ENCODE assay signal across 8 cellular contexts in the genomic region with DNA sequence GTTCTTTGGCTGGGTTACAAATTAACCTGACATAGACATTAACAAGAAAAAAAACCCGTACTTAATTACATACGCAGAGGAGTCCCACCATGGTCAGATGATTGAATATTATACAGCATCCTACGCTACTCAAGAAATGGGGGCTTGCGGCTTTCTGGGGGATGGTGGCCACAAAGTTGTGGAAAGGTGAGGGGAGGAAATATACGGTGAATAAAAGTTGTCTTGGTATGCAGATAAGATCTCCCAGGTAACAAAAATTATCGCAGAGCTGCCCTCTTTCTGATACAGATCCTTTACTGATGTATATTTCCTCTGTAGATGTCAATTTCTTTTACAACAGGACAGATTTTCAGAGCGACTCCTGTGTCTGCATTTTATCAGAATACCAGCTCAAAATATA. TPM values are rescaled to one million over a fixed set of nuclear protein-coding genes. Genes with fewer than 3 reads are reported as not detected.
A peak's percentile ranks its signal among the peaks of the same experiment; 100 is the strongest.
DNase-seq lines count a peak whose midpoint lies in the region; ATAC-seq, FAIRE-seq and TF ChIP-seq lines count a peak whose summit lies in the region.

No MANE protein-coding gene starts in this region.

- H3K4me1 ChIP-seq in BE2C (peaks cover 6% of the 10 kb centered on the region; the same call in 1 of the 2 replicates), MM.1S (ENCODE audit: low read length) (peaks cover 32% of the 10 kb centered on the region)

- no peak for DNase-seq in BE2C
- no peak for DNase-seq in MM.1S
- no peak for DNase-seq in coronary artery (ENCODE audit: low spot score)
- DNase-seq in natural killer cell: no peak
- no peak for DNase-seq in anterior cingulate cortex (lab: John Stamatoyannopoulos, UW)
- no peak for DNase-seq in HTR-8/SVneo (ENCODE audit: insufficient read length, low spot score)
- DNase-seq in effector CD4-positive, alpha-beta T cell: no peak
- DNase-seq in stimulated activated CD4-positive, alpha-beta T cell treated with anti-CD3 and anti-CD28 coated beads, Interleukin-4, amount 100 ng/mL, for 24 hours: no peak

- H3K27ac ChIP-seq in MM.1S (ENCODE audit: low read length) (peak overlapping the region; percentile 95), coronary artery (peak overlapping the region; percentile 29 to 91)

- peak overlapping the region; percentile 94 for H3K4me3 Mint-ChIP-seq in natural killer cell

- no peaks in the 10 kb centered on the region for H3K9me3 Mint-ChIP-seq in natural killer cell

- H3K9me3 ChIP-seq in BE2C (no peaks in the 10 kb centered on the region), MM.1S (replicated peaks; ENCODE audit: insufficient read depth, low read length) (no peaks in the 10 kb centered on the region)

- H3K36me3 Mint-ChIP-seq in natural killer cell: no peaks in the 10 kb centered on the region

- peak overlapping the region; percentile 94 for H3K4me2 ChIP-seq in MM.1S (ENCODE audit: low read depth, low read length)

- peaks cover 30% of the 10 kb centered on the region for H4K20me1 ChIP-seq in MM.1S (ENCODE audit: insufficient read depth, low read length)

- H3K36me3 ChIP-seq in BE2C (peaks cover 24% of the 10 kb centered on the region), MM.1S (replicated peaks; ENCODE audit: insufficient read depth, low read length) (no peaks in the 10 kb centered on the region; the same call in 1 of the 2 replicates)

- peaks cover 97% of the 10 kb centered on the region for H3K79me2 ChIP-seq in MM.1S (ENCODE audit: low read length)

- no peak for TF ChIP-seq CTCF in BE2C (IDR thresholded peaks at IDR 0.05; ENCODE audit: low read depth, low read length)
- TF ChIP-seq CTCF in MM.1S (IDR thresholded peaks at IDR 0.05; ENCODE audit: low read length): no peak
- no peak for TF ChIP-seq CTCF in coronary artery (IDR thresholded peaks at IDR 0.05)
- TF ChIP-seq CTCF in natural killer cell (IDR thresholded peaks at IDR 0.05): no peak

- ATAC-seq in natural killer cell: no peak

- peak overlapping the region; percentile 96 for H3K9ac ChIP-seq in MM.1S (ENCODE audit: low read length)

- no peaks in the 10 kb centered on the region for H3K27me3 Mint-ChIP-seq in natural killer cell (ENCODE audit: low read depth in 2 of 2)

- peak overlapping the region; percentile 99 to 100 for H3K27ac Mint-ChIP-seq in natural killer cell

- H3K4me1 Mint-ChIP-seq in natural killer cell: peaks cover 58 to 65% of the 10 kb centered on the region in 2 donors

- FAIRE-seq in HTR-8/SVneo (lab: Jason Lieb, UNC): no peak

- H3K9me2 ChIP-seq in MM.1S (replicated peaks; ENCODE audit: insufficient read depth, low read length): no peaks in the 10 kb centered on the region

- intact Hi-C loops in natural killer cell (cut with micrococcal nuclease): loop anchor here (1.0 to 5.0 kb wide), 4 partner anchors 42 to 232 kb away; a partner anchor contains a TSS

- peaks cover 13% of the 10 kb centered on the region for H3F3A ChIP-seq in MM.1S (ENCODE audit: insufficient read depth, low read length)

- H3K27me3 ChIP-seq in BE2C: no peaks in the 10 kb centered on the region
- H3K27me3 ChIP-seq in MM.1S (replicated peaks; ENCODE audit: insufficient read depth, low read length): no peaks in the 10 kb centered on the region

- H2AFZ ChIP-seq in MM.1S (ENCODE audit: low read length): no peak overlapping the region

- peak overlapping the region; percentile 80 for H3K4me3 ChIP-seq in BE2C (ENCODE audit: low read depth, low read length)
- H3K4me3 ChIP-seq in MM.1S (ENCODE audit: low read length): peak overlapping the region; percentile 91
- H3K4me3 ChIP-seq in coronary artery: peak overlapping the region; percentile 76

RNA-seq across cellular contexts. Expression of a gene that starts 0.9 kb away (rescaled TPM):
- 22.9 TPM for polyA plus RNA-seq in BE2C (2012; ENCODE audit: insufficient read depth, insufficient read length, low read depth)
- total RNA-seq in natural killer cell: 10 to 100 TPM; 73.9 to 93.8 (median 90.3) TPM

RNA-seq across cellular contexts. Expression of a gene that starts 1.1 kb away (rescaled TPM):
- polyA plus RNA-seq in BE2C (2012; ENCODE audit: insufficient read depth, insufficient read length, low read depth): 2.8 TPM
- total RNA-seq in natural killer cell: 1 to 10 TPM; 1.3 to 1.8 (median 1.6) TPM

RNA-seq across cellular contexts. Expression of a gene that starts 28.2 kb away (rescaled TPM):
- polyA plus RNA-seq in BE2C (2012; ENCODE audit: insufficient read depth, insufficient read length, low read depth): 0.45 TPM
- total RNA-seq in natural killer cell: under 1 TPM in 1 of 3 donors, not detected in 2; 0.05 TPM
